Comparison of ENCODE assay signal across 24 cellular contexts in genomic region chr5:115798252-115798651, GRCh38. TPM values are rescaled to one million over a fixed set of nuclear protein-coding genes. Genes with fewer than 3 reads are reported as not detected.
"Had no signal": no experiment of that assay in that cellular context is flagged by ENCODE, and none has a peak within 500 bp of the region (broad histone marks: within the 10 kb centered on the region; RNA-seq: fewer than 3 reads in every experiment).

No MANE protein-coding gene starts in this region.

- H3K27me3 ChIP-seq: heart right ventricle, sigmoid colon, uterus had no signal

- H3K9me3 Mint-ChIP-seq: activated naive CD4-positive, alpha-beta T cell treated with anti-CD3 and anti-CD28 coated beads, Interleukin-2, amount 50 U/mL, for 72 hours; activated T-cell treated with anti-CD3 and anti-CD28 coated beads, Interleukin-2, amount 50 U/mL, for 72 hours; naive B cell; nephron progenitor cell; stimulated activated effector memory CD8-positive, alpha-beta T cell treated with anti-CD3 and anti-CD28 coated beads, Interleukin-12 subunit alpha, Interleukin-12 subunit beta, amount 100 ng/mL, for 72 hours; stimulated activated naive CD8-positive, alpha-beta T cell treated with anti-CD3 and anti-CD28 coated beads, Interleukin-15, Interleukin-2, amounts not matched to agents 100 ng/mL and 50 ng/mL, for 24 hours; T-helper 2 cell treated with Interferon-gamma antibody and Interleukin-4, amounts not matched to agents 5 μg/mL and 100 μg/mL, for 36 hours; type B pancreatic cell had no signal

- H3K4me1 ChIP-seq: heart right ventricle, sigmoid colon, uterus had no signal

- H3K27ac ChIP-seq: heart right ventricle, neutrophil, sigmoid colon, uterus had no signal

- H3K9me3 ChIP-seq: heart right ventricle, neutrophil, sigmoid colon, uterus had no signal

- ATAC-seq: activated CD4-positive, alpha-beta T cell treated with anti-CD3 and anti-CD28 coated beads for 36 hours; activated CD8-positive, alpha-beta memory T cell treated with anti-CD3 and anti-CD28 coated beads, Interleukin-2, amount 10 ng/mL, durations not matched to agents 7 days and 5 days; activated CD8-positive, alpha-beta T cell treated with anti-CD3 and anti-CD28 coated beads, Interleukin-2, amount 10 ng/mL, durations not matched to agents 7 days and 5 days; activated naive CD4-positive, alpha-beta T cell treated with anti-CD3 and anti-CD28 coated beads, Interleukin-2, amount 50 U/mL, for 72 hours; activated T-cell treated with anti-CD3 and anti-CD28 coated beads, Interleukin-2, amount 50 U/mL, for 72 hours; esophagus mucosa; stimulated activated effector memory CD8-positive, alpha-beta T cell treated with anti-CD3 and anti-CD28 coated beads, Interleukin-12 subunit alpha, Interleukin-12 subunit beta, amount 100 ng/mL, for 72 hours had no signal

- H3K4me1 Mint-ChIP-seq: activated CD4-positive, alpha-beta T cell treated with anti-CD3 and anti-CD28 coated beads for 36 hours; naive B cell; stimulated activated effector memory CD8-positive, alpha-beta T cell treated with anti-CD3 and anti-CD28 coated beads, Interleukin-12 subunit alpha, Interleukin-12 subunit beta, amount 100 ng/mL, for 72 hours had no signal

- H3K4me3 Mint-ChIP-seq: activated CD4-positive, alpha-beta T cell treated with anti-CD3 and anti-CD28 coated beads for 36 hours; activated CD8-positive, alpha-beta memory T cell treated with anti-CD3 and anti-CD28 coated beads, Interleukin-2, amount 10 ng/mL, durations not matched to agents 7 days and 5 days; activated CD8-positive, alpha-beta T cell treated with anti-CD3 and anti-CD28 coated beads, Interleukin-2, amount 10 ng/mL, durations not matched to agents 7 days and 5 days; activated T-cell treated with anti-CD3 and anti-CD28 coated beads, Interleukin-2, amount 50 U/mL, for 72 hours; naive B cell; nephron progenitor cell; stimulated activated effector memory CD8-positive, alpha-beta T cell treated with anti-CD3 and anti-CD28 coated beads, Interleukin-12 subunit alpha, Interleukin-12 subunit beta, amount 100 ng/mL, for 72 hours; stimulated activated naive CD8-positive, alpha-beta T cell treated with anti-CD3 and anti-CD28 coated beads, Interleukin-15, Interleukin-2, amounts not matched to agents 100 ng/mL and 50 ng/mL, for 24 hours; T-helper 2 cell treated with Interferon-gamma antibody and Interleukin-4, amounts not matched to agents 5 μg/mL and 100 μg/mL, for 36 hours; type B pancreatic cell had no signal

- DNase-seq: activated CD4-positive, alpha-beta T cell treated with anti-CD3 and anti-CD28 coated beads for 36 hours; activated CD4-positive, CD25-positive, alpha-beta regulatory T cell; activated CD8-positive, alpha-beta memory T cell treated with anti-CD3 and anti-CD28 coated beads, Interleukin-2, amount 10 ng/mL, durations not matched to agents 7 days and 5 days; activated CD8-positive, alpha-beta T cell treated with anti-CD3 and anti-CD28 coated beads, Interleukin-2, amount 10 ng/mL, durations not matched to agents 7 days and 5 days; activated naive CD4-positive, alpha-beta T cell; activated T-cell treated with anti-CD3 and anti-CD28 coated beads, Interleukin-2, amount 50 U/mL, for 72 hours; heart right ventricle; naive B cell; nephron progenitor cell; sigmoid colon; small intestine; stimulated activated CD4-positive, alpha-beta T cell treated with anti-CD3 and anti-CD28 coated beads, Interleukin-4, amount 100 ng/mL, for 24 hours; substantia nigra; T-helper 1 cell; uterus had no signal

- H3K27me3 Mint-ChIP-seq: type B pancreatic cell had no signal

- H3K27ac Mint-ChIP-seq: activated CD4-positive, alpha-beta T cell treated with anti-CD3 and anti-CD28 coated beads for 36 hours; activated CD8-positive, alpha-beta memory T cell treated with anti-CD3 and anti-CD28 coated beads, Interleukin-2, amount 10 ng/mL, durations not matched to agents 7 days and 5 days; activated CD8-positive, alpha-beta T cell treated with anti-CD3 and anti-CD28 coated beads, Interleukin-2, amount 10 ng/mL, durations not matched to agents 7 days and 5 days; activated naive CD4-positive, alpha-beta T cell treated with anti-CD3 and anti-CD28 coated beads, Interleukin-2, amount 50 U/mL, for 72 hours; activated T-cell treated with anti-CD3 and anti-CD28 coated beads, Interleukin-2, amount 50 U/mL, for 72 hours; naive B cell; nephron progenitor cell; stimulated activated effector memory CD8-positive, alpha-beta T cell treated with anti-CD3 and anti-CD28 coated beads, Interleukin-12 subunit alpha, Interleukin-12 subunit beta, amount 100 ng/mL, for 72 hours; stimulated activated naive CD8-positive, alpha-beta T cell treated with anti-CD3 and anti-CD28 coated beads, Interleukin-15, Interleukin-2, amounts not matched to agents 100 ng/mL and 50 ng/mL, for 24 hours; T-helper 2 cell treated with Interferon-gamma antibody and Interleukin-4, amounts not matched to agents 5 μg/mL and 100 μg/mL, for 36 hours; type B pancreatic cell had no signal

- H3K36me3 Mint-ChIP-seq: activated CD8-positive, alpha-beta memory T cell treated with anti-CD3 and anti-CD28 coated beads, Interleukin-2, amount 10 ng/mL, durations not matched to agents 7 days and 5 days; activated naive CD4-positive, alpha-beta T cell treated with anti-CD3 and anti-CD28 coated beads, Interleukin-2, amount 50 U/mL, for 72 hours; naive B cell; stimulated activated effector memory CD8-positive, alpha-beta T cell treated with anti-CD3 and anti-CD28 coated beads, Interleukin-12 subunit alpha, Interleukin-12 subunit beta, amount 100 ng/mL, for 72 hours; type B pancreatic cell had no signal

- H3K36me3 ChIP-seq: heart right ventricle, neutrophil, sigmoid colon, uterus had no signal

- H3K4me3 ChIP-seq: heart right ventricle, sigmoid colon, uterus had no signal

RNA-seq across cellular contexts. Expression of gene CDO1, which starts 18.2 kb away (rescaled TPM):
- total RNA-seq: bronchial epithelial cell, lung microvascular endothelial cell had no signal
